ENCODE assay signal across 8 cellular contexts in the genomic region with DNA sequence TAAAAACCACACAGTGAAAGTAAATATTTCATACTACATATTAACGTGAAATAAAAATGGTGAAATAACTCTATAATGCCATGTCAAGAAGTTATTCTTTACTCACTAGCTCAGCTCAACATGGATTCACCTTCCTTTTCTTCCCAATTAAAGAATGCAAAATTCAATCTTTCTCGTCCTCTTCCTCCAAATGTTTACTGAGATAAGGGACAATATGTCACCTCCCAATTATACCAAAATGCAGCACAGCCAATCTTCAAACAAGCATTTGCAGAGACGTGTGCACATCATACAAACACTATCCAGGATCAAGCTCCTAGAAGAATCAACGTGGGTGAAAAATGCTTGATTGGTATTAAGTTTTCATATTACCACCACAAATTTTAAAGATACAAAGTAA. TPM values are rescaled to one million over a fixed set of nuclear protein-coding genes. Genes with fewer than 3 reads are reported as not detected.
DNase-seq lines count a peak whose midpoint lies in the region; ATAC-seq, FAIRE-seq and TF ChIP-seq lines count a peak whose summit lies in the region.

No MANE protein-coding gene starts in this region.

- no peak for FAIRE-seq in kidney (lab: Jason Lieb, UNC)

- no peaks in the 10 kb centered on the region for H3K9me3 Mint-ChIP-seq in GM23338

- no peaks in the 10 kb centered on the region for H3F3A ChIP-seq in GM23338 (replicated peaks; ENCODE audit: low read depth)
- peaks cover 79% of the 10 kb centered on the region for H3F3A ChIP-seq in PC-9 (ENCODE audit: insufficient read depth, low read depth)

- H3K36me3 ChIP-seq in GM23338 (ENCODE audit: insufficient read depth) (no peaks in the 10 kb centered on the region), PC-9 (ENCODE audit: low read depth) (peaks cover 48% of the 10 kb centered on the region), kidney (ENCODE audit: control insufficient read depth in 1 of 2, insufficient read depth in 2 of 2, low read length in 2 of 2) (no peaks in the 10 kb centered on the region)
- H3K36me3 ChIP-seq in effector memory CD4-positive, alpha-beta T cell (ENCODE audit: control insufficient read depth, insufficient read depth, low read length), result no peaks in the 10 kb centered on the region

- no peak for TF ChIP-seq CTCF in GM23338 (conservative IDR thresholded peaks at IDR 0.05; ENCODE audit: low read depth in 2 of 2)
- no peak for TF ChIP-seq CTCF in PC-9 (conservative IDR thresholded peaks at IDR 0.05)
- TF ChIP-seq CTCF in kidney (IDR thresholded peaks at IDR 0.05; ENCODE audit: borderline replicate concordance, extremely low read depth, insufficient read depth), result no peak

- no peak overlapping the region for H3K9ac ChIP-seq in kidney (ENCODE audit: low read length in 2 of 2)

- H3K4me1 ChIP-seq in GM23338 (ENCODE audit: insufficient read depth), result peaks cover 58% of the 10 kb centered on the region
- peaks cover 95% of the 10 kb centered on the region for H3K4me1 ChIP-seq in PC-9 (replicated peaks; ENCODE audit: insufficient read depth)
- peaks cover 50% of the 10 kb centered on the region for H3K4me1 ChIP-seq in effector memory CD4-positive, alpha-beta T cell (ENCODE audit: control insufficient read depth, insufficient read depth, low read length, poor library complexity, severe bottlenecking)
- H3K4me1 ChIP-seq in kidney (ENCODE audit: control insufficient read depth in 1 of 2, insufficient read depth in 1 of 2, low read depth in 1 of 2, low read length in 2 of 2), result peaks cover 10 to 11% of the 10 kb centered on the region in 2 donors

- peaks cover 100% of the 10 kb centered on the region for H3K79me2 ChIP-seq in GM23338 (replicated peaks; ENCODE audit: insufficient read depth)
- H3K79me2 ChIP-seq in PC-9 (ENCODE audit: low read depth), result peaks cover 99% of the 10 kb centered on the region

- H2AFZ ChIP-seq in GM23338 (no peak overlapping the region), PC-9 (no peak overlapping the region)

- CTCF ChIA-PET in PC-9 (lab: Charles Lee), result no interaction called here

- H3K4me3 ChIP-seq in GM23338 (peak overlapping the region; percentile 15), PC-9 (peak overlapping the region; percentile 86; the same call in 1 of the 2 replicates), skin epidermis (no peak overlapping the region), kidney (ENCODE audit: low read length in 2 of 2) (no peak overlapping the region)
- peak overlapping the region; percentile 15 for H3K4me3 ChIP-seq in effector memory CD4-positive, alpha-beta T cell (ENCODE audit: insufficient read depth, low read depth, low read length, poor library complexity, severe bottlenecking)

- peak overlapping the region; percentile 2; the same call in 2 of the 3 replicates for H3K4me3 Mint-ChIP-seq in GM23338

- peak overlapping the region; percentile 48 for H3K4me2 ChIP-seq in GM23338
- peak overlapping the region; percentile 86 for H3K4me2 ChIP-seq in PC-9

- POLR2A ChIA-PET in PC-9 (lab: Charles Lee; ENCODE audit: unreplicated experiment), result interaction anchor here (0.7 kb wide), 1 partner anchor 169 kb away, joined by 6 read pairs; no protein-coding TSS in a partner anchor

- H3K9me2 ChIP-seq in GM23338 (ENCODE audit: insufficient read depth) (no peaks in the 10 kb centered on the region), PC-9 (ENCODE audit: insufficient read depth) (no peaks in the 10 kb centered on the region)

- no TSS peak for BruUV-seq in PC-9 (replicated peaks; lab: Mats Ljungman, UMichigan)

- no peak for ATAC-seq in GM23338

- peaks cover 1% of the 10 kb centered on the region for H3K27me3 Mint-ChIP-seq in GM23338 (ENCODE audit: insufficient read depth, low read depth, poor library complexity)

- no peaks in the 10 kb centered on the region for H3K36me3 Mint-ChIP-seq in GM23338 (ENCODE audit: low read depth)

- H4K20me1 ChIP-seq in GM23338 (replicated peaks; ENCODE audit: insufficient read depth) (peaks cover 70% of the 10 kb centered on the region), PC-9 (ENCODE audit: insufficient read depth) (peaks cover 92% of the 10 kb centered on the region)

- no peak overlapping the region for H3K27ac Mint-ChIP-seq in GM23338

- no peaks in the 10 kb centered on the region for H3K27me3 ChIP-seq in GM23338 (ENCODE audit: insufficient read depth)
- H3K27me3 ChIP-seq in PC-9 (ENCODE audit: insufficient read depth, low read depth), result no peaks in the 10 kb centered on the region
- no peaks in the 10 kb centered on the region for H3K27me3 ChIP-seq in effector memory CD4-positive, alpha-beta T cell (replicated peaks; ENCODE audit: control insufficient read depth, insufficient read depth, low read length, poor library complexity, severe bottlenecking)

- peaks cover 59% of the 10 kb centered on the region for H3K4me1 Mint-ChIP-seq in GM23338

- H3K9me3 ChIP-seq in PC-9 (ENCODE audit: insufficient read depth, low read depth) (no peaks in the 10 kb centered on the region), kidney (ENCODE audit: control insufficient read depth in 1 of 2, low read length in 2 of 2) (no peaks in the 10 kb centered on the region)
- H3K9me3 ChIP-seq in effector memory CD4-positive, alpha-beta T cell (ENCODE audit: control insufficient read depth, low read length), result no peaks in the 10 kb centered on the region

- intact Hi-C loops in PC-9 (cut with micrococcal nuclease; ENCODE audit: unreplicated experiment) (loop anchor here (10.0 kb wide), 2 partner anchors 116 to 356 kb away; partner anchors contain the start of genes SPOCD1 and TINAGL1), kidney (cut with DNase I) (no loop called here)

- DNase-seq in GM23338 (ENCODE audit: low spot score) (no peak), PC-9 (no peak), GM03348 (ENCODE audit: low spot score) (no peak), kidney tubule cell (ENCODE audit: low spot score) (no peak), NCI-H2227 treated with DMSO at 0.1 percent for 48 hours (lab: John Stamatoyannopoulos, UW) (no peak), kidney (no peak)
- DNase-seq in effector memory CD4-positive, alpha-beta T cell, result no peak

- H3K27ac ChIP-seq in GM23338 (ENCODE audit: low read depth) (no peak overlapping the region; the same call in 1 of the 2 replicates), PC-9 (peak overlapping the region; percentile 95), skin epidermis (peak overlapping the region in 11 of 21 experiments; percentile 2 to 70 (median 47)), kidney (ENCODE audit: low read depth in 2 of 2, low read length in 2 of 2) (no peak overlapping the region)
- peak overlapping the region; percentile 43 for H3K27ac ChIP-seq in effector memory CD4-positive, alpha-beta T cell (ENCODE audit: insufficient read depth, low read length, poor library complexity, severe bottlenecking)

TF ChIP-seq in GM23338, 12 proteins besides CTCF, POLR2A, EP300 and RAD21:
- TF ChIP-seq JUNB (IDR thresholded peaks at IDR 0.05; ENCODE audit: unreplicated experiment) (no peak), CREB1 (CRISPR knock-in tag; IDR thresholded peaks at IDR 0.05; ENCODE audit: low read depth) (no peak), EZH2 (IDR thresholded peaks at IDR 0.05; ENCODE audit: low read depth, unreplicated experiment) (no peak), STAT1 (IDR thresholded peaks at IDR 0.05; ENCODE audit: unreplicated experiment) (no peak), ETS1 (IDR thresholded peaks at IDR 0.05) (no peak), REST (IDR thresholded peaks at IDR 0.05; ENCODE audit: unreplicated experiment) (no peak), EZH2phosphoT487 (IDR thresholded peaks at IDR 0.05; ENCODE audit: unreplicated experiment) (no peak)

RNA-seq across cellular contexts. Expression of gene PTP4A2, which starts 7.3 kb away (rescaled TPM):
- 260 and 354 TPM in 2 replicates for total RNA-seq in GM23338 (2014; rRNA removed; shearing (Covaris generic))
- 138 and 153 TPM in 2 replicates for polyA plus RNA-seq in GM23338 (2016; fragmentation: Nextera tagmentation; extraction: Ambion mirVana)
- 149 and 201 TPM in 2 replicates for total RNA-seq in PC-9 (2021)
- 236 TPM for total RNA-seq in kidney
- 130 TPM for polyA plus RNA-seq in kidney (ENCODE audit: insufficient read depth, low read depth, low replicate concordance)

Comparison
In these comparisons a context has a peak if more than half of its experiments do, and no peak if none do; other contexts are left out.
1. H3K27ac ChIP-seq: peak in PC-9 (single experiment), effector memory CD4-positive, alpha-beta T cell (single experiment) and skin epidermis (11 of 21); none in GM23338 (single experiment) and kidney (0 of 2).
2. H3K4me3 ChIP-seq: peak in GM23338 (single experiment), PC-9 (single experiment) and effector memory CD4-positive, alpha-beta T cell (single experiment); none in skin epidermis (0 of 7) and kidney (0 of 2).